Comparison of ENCODE assay signal across 22 cellular contexts in genomic region chr15:57158997-57159668, GRCh38.
DNase-seq lines count a peak whose midpoint lies in the region; ATAC-seq and TF ChIP-seq lines count a peak whose summit lies in the region.
"Had no signal": no experiment of that assay in that cellular context is flagged by ENCODE, and none has a peak within 500 bp of the region (broad histone marks: within the 10 kb centered on the region; RNA-seq: fewer than 3 reads in every experiment).

No MANE protein-coding gene starts in this region.

- TF ChIP-seq CTCF in progenitor cell of endocrine pancreas (IDR thresholded peaks at IDR 0.05; ENCODE audit: unreplicated experiment) = no peak

- ATAC-seq in HG03432 (IDR thresholded peaks at IDR 0.05; ENCODE audit: unreplicated experiment) (no peak), GM18867 (IDR thresholded peaks at IDR 0.05; ENCODE audit: unreplicated experiment) (no peak), GM18873 (IDR thresholded peaks at IDR 0.05; ENCODE audit: low FRiP score, unreplicated experiment) (no peak)
- ATAC-seq: left colon; naive thymus-derived CD4-positive, alpha-beta T cell; upper lobe of right lung had no signal

- peak; percentile 16 for DNase-seq in NCI-H748 (lab: John Stamatoyannopoulos, UW; ENCODE audit: unreplicated experiment)
- no peak for DNase-seq in NCI-H748 treated with DMSO at 0.1 percent for 48 hours (lab: John Stamatoyannopoulos, UW)
- DNase-seq in NCI-H1417 (lab: John Stamatoyannopoulos, UW) = peak; percentile 4 to 85 (median 55)
- DNase-seq in progenitor cell of endocrine pancreas (ENCODE audit: low spot score, unreplicated experiment) = no peak
- DNase-seq: activated naive CD4-positive, alpha-beta T cell; activated T-cell treated with anti-CD3 and anti-CD28 coated beads, Interleukin-2, amount 50 U/mL, for 24 hours; GDM1; left colon; mesenchymal stem cell; naive thymus-derived CD4-positive, alpha-beta T cell; NCI-H1048; NCI-H2171; OCI-M1; ovary; Right ventricle myocardium superior; sigmoid colon; upper lobe of right lung had no signal

- H3K36me3 Mint-ChIP-seq in progenitor cell of endocrine pancreas (ENCODE audit: insufficient read depth) = peaks cover 4% of the 10 kb centered on the region

- H3K27ac ChIP-seq in angular gyrus (ENCODE audit: low read depth, low read length) = peak overlapping the region; percentile 10
- H3K27ac ChIP-seq: coronary artery, ovary, sigmoid colon, upper lobe of right lung had no signal

- peaks cover 6% of the 10 kb centered on the region for H3K4me1 Mint-ChIP-seq in progenitor cell of endocrine pancreas (ENCODE audit: low read depth)

- H3K27me3 Mint-ChIP-seq in progenitor cell of endocrine pancreas = no peaks in the 10 kb centered on the region
- H3K27me3 Mint-ChIP-seq: activated T-cell treated with anti-CD3 and anti-CD28 coated beads, Interleukin-2, amount 50 U/mL, for 24 hours; naive thymus-derived CD4-positive, alpha-beta T cell had no signal

- no peak overlapping the region for H3K4me3 Mint-ChIP-seq in progenitor cell of endocrine pancreas (ENCODE audit: low read depth)
- H3K4me3 Mint-ChIP-seq: activated T-cell treated with anti-CD3 and anti-CD28 coated beads, Interleukin-2, amount 50 U/mL, for 24 hours; naive thymus-derived CD4-positive, alpha-beta T cell had no signal

- H3K9me3 Mint-ChIP-seq in progenitor cell of endocrine pancreas (ENCODE audit: low read depth) = no peaks in the 10 kb centered on the region
- H3K9me3 Mint-ChIP-seq: activated T-cell treated with anti-CD3 and anti-CD28 coated beads, Interleukin-2, amount 50 U/mL, for 24 hours had no signal

- peak overlapping the region; percentile 82 for H3K27ac Mint-ChIP-seq in progenitor cell of endocrine pancreas
- H3K27ac Mint-ChIP-seq: activated T-cell treated with anti-CD3 and anti-CD28 coated beads, Interleukin-2, amount 50 U/mL, for 24 hours; naive thymus-derived CD4-positive, alpha-beta T cell had no signal

Comparison
In these comparisons a context has a peak if more than half of its experiments do, and no peak if none do; other contexts are left out.
1. DNase-seq: peak in NCI-H748 (single experiment) and NCI-H1417 (3 of 3); none in NCI-H748 treated with DMSO at 0.1 percent for 48 hours (single experiment) and progenitor cell of endocrine pancreas (single experiment).